8 cellular contexts compared by ENCODE assay signal in genomic region chr12:106358410-106359241, GRCh38. TPM values are rescaled to one million over a fixed set of nuclear protein-coding genes. Genes with fewer than 3 reads are reported as not detected.
DNase-seq lines count a peak whose midpoint lies in the region; ATAC-seq and TF ChIP-seq lines count a peak whose summit lies in the region.

No MANE protein-coding gene starts in this region.

- no peaks in the 10 kb centered on the region for H3K9me3 ChIP-seq in neural cell (ENCODE audit: low read length)

- H3K36me3 ChIP-seq in ACC112 (ENCODE audit: insufficient read depth, low read length): no peaks in the 10 kb centered on the region; the same call in 1 of the 2 replicates
- no peaks in the 10 kb centered on the region for H3K36me3 ChIP-seq in neural cell (ENCODE audit: insufficient read depth, low read length)

- no peaks in the 10 kb centered on the region for H3K27me3 ChIP-seq in ACC112 (ENCODE audit: insufficient read depth, low read length)
- no peaks in the 10 kb centered on the region for H3K27me3 ChIP-seq in neural cell (ENCODE audit: insufficient read depth, low read depth, low read length)

- peaks cover 24% of the 10 kb centered on the region for H3K79me2 ChIP-seq in ACC112 (ENCODE audit: control insufficient read depth, insufficient read depth, low read length, unreplicated experiment)
- no peaks in the 10 kb centered on the region for H3K79me2 ChIP-seq in neural cell (replicated peaks; ENCODE audit: insufficient read depth, low read length)

- peak overlapping the region; percentile 79 for H3K4me2 ChIP-seq in neural cell (ENCODE audit: low read length)

- no peaks in the 10 kb centered on the region for H3F3A ChIP-seq in neural cell (ENCODE audit: insufficient read depth, low read length, poor library complexity, severe bottlenecking)

- H2AFZ ChIP-seq in ACC112 (ENCODE audit: low read length, unreplicated experiment) (peak overlapping the region; percentile 62), neural cell (ENCODE audit: low read depth, low read length) (peak overlapping the region; percentile 75)

- no peak for TF ChIP-seq EP300 in neural cell (conservative IDR thresholded peaks at IDR 0.05; ENCODE audit: poor library complexity, severe bottlenecking)

- DNase-seq in SKM-1 (lab: John Stamatoyannopoulos, UW; ENCODE audit: unreplicated experiment): peak; percentile 63
- no peak for DNase-seq in retina
- DNase-seq in superior temporal gyrus (ENCODE audit: extremely low spot score): no peak

- H3K4me1 ChIP-seq in ACC112 (ENCODE audit: control insufficient read depth, insufficient read depth, low read length, unreplicated experiment): peaks cover 12% of the 10 kb centered on the region

- TF ChIP-seq RAD21 in neural cell (conservative IDR thresholded peaks at IDR 0.05): no peak

- no peak for TF ChIP-seq CTCF in neural cell (IDR thresholded peaks at IDR 0.05; ENCODE audit: poor library complexity, severe bottlenecking)

- H4K20me1 ChIP-seq in neural cell (ENCODE audit: insufficient read depth): no peaks in the 10 kb centered on the region

- peak overlapping the region; percentile 96 for H3K9ac ChIP-seq in neural cell (ENCODE audit: low read length)

- H3K4me3 ChIP-seq in ACC112 (ENCODE audit: low read depth, low read length): peak overlapping the region; percentile 94
- H3K4me3 ChIP-seq in neural cell (ENCODE audit: low read length): peak overlapping the region; percentile 76

- H3K27ac ChIP-seq in ACC112 (ENCODE audit: low read depth, low read length): peak overlapping the region; percentile 80
- peak overlapping the region; percentile 93 for H3K27ac ChIP-seq in neural cell (ENCODE audit: low read length)

- peak; percentile 14 for ATAC-seq in GM18907 (IDR thresholded peaks at IDR 0.05; ENCODE audit: unreplicated experiment)
- peak; percentile 15 for ATAC-seq in HG03354 (IDR thresholded peaks at IDR 0.05; ENCODE audit: poor library complexity, severe bottlenecking, unreplicated experiment)
- ATAC-seq in esophagus mucosa: peak; percentile 43

- H3K9me2 ChIP-seq in neural cell (ENCODE audit: insufficient read depth, low read length): no peaks in the 10 kb centered on the region

TF ChIP-seq in neural cell, 6 proteins besides CTCF, POLR2A, EP300 and RAD21:
- no peak for TF ChIP-seq REST (IDR thresholded peaks at IDR 0.05; ENCODE audit: borderline replicate concordance)
- TF ChIP-seq TAF1 (IDR thresholded peaks at IDR 0.05; ENCODE audit: low read depth): no peak
- TF ChIP-seq POLR2AphosphoS5 (IDR thresholded peaks at IDR 0.05): no peak

RNA-seq across cellular contexts. Expression of gene POLR3B, which starts 1.1 kb away (rescaled TPM):
- 9.4 TPM for total RNA-seq in esophagus mucosa
- 4.3 and 5.7 TPM in 2 replicates for polyA plus RNA-seq in neural cell
- 19.0 and 21.6 TPM in 2 replicates for polyA minus RNA-seq in neural cell

RNA-seq across cellular contexts. Expression of gene TCP11L2, which starts 56.1 kb away (rescaled TPM):
- 35.3 TPM for total RNA-seq in esophagus mucosa
- 16.6 and 17.8 TPM in 2 replicates for polyA plus RNA-seq in neural cell
- 44.6 and 45.0 TPM in 2 replicates for polyA minus RNA-seq in neural cell
